Comparison of ENCODE assay signal across 8 cellular contexts in the genomic region with DNA sequence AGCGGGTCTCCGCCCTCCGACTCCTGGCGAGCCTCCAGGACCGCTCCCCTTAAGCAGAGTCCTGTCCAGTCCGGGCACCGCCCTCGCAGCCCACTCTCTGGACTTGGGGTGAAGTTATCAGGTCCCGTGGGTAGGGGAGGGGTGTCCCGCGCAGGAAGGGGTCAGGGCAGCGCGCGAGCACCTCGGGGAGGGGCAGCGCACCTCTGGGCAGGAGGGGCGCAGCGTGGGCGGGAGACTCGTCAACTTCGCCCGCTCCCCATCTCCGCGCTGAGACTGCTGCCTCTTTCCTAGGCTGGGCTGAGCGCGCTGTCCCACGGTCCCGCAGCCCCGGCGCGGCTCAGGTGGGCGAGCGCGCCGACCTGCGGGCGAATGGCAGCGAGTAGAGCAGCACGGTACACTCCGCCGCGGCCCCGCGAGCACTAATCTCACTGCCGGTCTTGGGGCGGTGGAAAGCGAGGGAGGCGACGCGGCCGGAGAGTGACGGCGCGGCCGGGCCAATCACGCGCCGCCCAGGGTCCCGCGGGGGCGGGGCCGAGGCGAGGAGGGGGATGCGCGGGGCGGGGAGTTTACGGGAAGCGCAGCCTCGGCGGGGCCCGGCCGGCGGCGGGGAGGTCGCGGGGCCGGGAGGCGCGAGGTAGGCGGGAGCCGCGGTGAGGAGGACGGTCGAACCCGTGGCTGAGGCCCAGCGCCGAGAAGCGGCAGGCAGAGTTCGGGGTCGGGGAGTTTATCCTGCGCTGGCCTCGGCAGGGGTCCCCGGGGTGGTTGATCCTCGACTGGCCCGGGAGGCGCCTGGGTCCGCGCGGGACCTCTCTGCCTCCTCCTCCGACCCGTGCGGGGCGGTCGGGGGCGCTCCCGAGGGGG. TPM values are rescaled to one million over a fixed set of nuclear protein-coding genes. Genes with fewer than 3 reads are reported as not detected.
A peak's percentile ranks its signal among the peaks of the same experiment; 100 is the strongest.
DNase-seq lines count a peak whose midpoint lies in the region; ATAC-seq and TF ChIP-seq lines count a peak whose summit lies in the region.

A gene (minus strand): TSS at position 421 of the 861 bp plus-strand sequence. CDS start 696 bp downstream, outside the sequence.

- peaks cover 11% of the 10 kb centered on the region for H3K36me3 ChIP-seq in BE2C

- peaks cover 23% of the 10 kb centered on the region for H3K36me3 Mint-ChIP-seq in activated CD8-positive, alpha-beta T cell treated with anti-CD3 and anti-CD28 coated beads for 36 hours (ENCODE audit: low read depth)

- peak; percentile 74 for ATAC-seq in GM19035 (IDR thresholded peaks at IDR 0.05; ENCODE audit: unreplicated experiment)
- ATAC-seq in HG03342 (IDR thresholded peaks at IDR 0.05; ENCODE audit: unreplicated experiment), result peak; percentile 71
- ATAC-seq in activated CD8-positive, alpha-beta T cell treated with anti-CD3 and anti-CD28 coated beads for 36 hours, result peak; percentile 87

- no peaks in the 10 kb centered on the region for H3K27me3 Mint-ChIP-seq in activated CD8-positive, alpha-beta T cell treated with anti-CD3 and anti-CD28 coated beads for 36 hours

- intact Hi-C loops in activated CD8-positive, alpha-beta T cell treated with anti-CD3 and anti-CD28 coated beads for 36 hours (cut with micrococcal nuclease), result loop anchor here (2.0 to 5.0 kb wide), 2 partner anchors 35 to 202 kb away; no protein-coding TSS in a partner anchor

- peaks cover 47% of the 10 kb centered on the region for H3K4me1 Mint-ChIP-seq in activated CD8-positive, alpha-beta T cell treated with anti-CD3 and anti-CD28 coated beads for 36 hours (ENCODE audit: low read depth)

- peak within 1 kb of the TSS; percentile 91 for H3K27ac Mint-ChIP-seq in activated CD8-positive, alpha-beta T cell treated with anti-CD3 and anti-CD28 coated beads for 36 hours

- no peaks in the 10 kb centered on the region for H3K4me1 ChIP-seq in BE2C

- H3K27me3 ChIP-seq in BE2C, result no peaks in the 10 kb centered on the region

- H3K9me3 ChIP-seq in BE2C, result no peaks in the 10 kb centered on the region

- peak within 1 kb of the TSS; percentile 96 for H3K4me3 Mint-ChIP-seq in activated CD8-positive, alpha-beta T cell treated with anti-CD3 and anti-CD28 coated beads for 36 hours

- peak within 1 kb of the TSS; percentile 89 for H3K4me3 ChIP-seq in BE2C (ENCODE audit: low read depth, low read length)

- H3K9me3 Mint-ChIP-seq in activated CD8-positive, alpha-beta T cell treated with anti-CD3 and anti-CD28 coated beads for 36 hours, result no peaks in the 10 kb centered on the region

- POLR2A ChIA-PET in activated CD8-positive, alpha-beta T cell treated with anti-CD3 and anti-CD28 coated beads for 36 hours (lab: Charles Lee), result interaction anchor here (0.6 to 1.9 kb wide), 9 partner anchors 12 to 1756 kb away, joined by 3 to 12 read pairs (median 4); no protein-coding TSS in a partner anchor

- CTCF ChIA-PET in activated CD8-positive, alpha-beta T cell treated with anti-CD3 and anti-CD28 coated beads for 36 hours (lab: Charles Lee), result interaction anchor here (1.0 to 2.0 kb wide), 8 partner anchors 8 to 460 kb away, joined by 3 to 17 read pairs (median 4); no protein-coding TSS in a partner anchor

- 0 out of 2 replicates have a peak, but pooled peaks have one; percentile 8 for TF ChIP-seq CTCF in BE2C (IDR thresholded peaks at IDR 0.05; ENCODE audit: low read depth, low read length)
- no peak for TF ChIP-seq CTCF in activated CD8-positive, alpha-beta T cell treated with anti-CD3 and anti-CD28 coated beads for 36 hours (IDR thresholded peaks at IDR 0.05)

- DNase-seq in BE2C (peak; percentile 93), NCI-H774 (lab: John Stamatoyannopoulos, UW) (peak; percentile 94), ecto neural progenitor cell (ENCODE audit: low spot score) (peak; percentile 93), lung microvascular endothelial cell (ENCODE audit: low read depth in 2 of 2) (peak; percentile 80 to 91)
- DNase-seq in activated CD8-positive, alpha-beta T cell treated with anti-CD3 and anti-CD28 coated beads for 36 hours, result peak; percentile 89
- DNase-seq in stimulated activated CD4-positive, alpha-beta T cell treated with anti-CD3 and anti-CD28 coated beads, TNF-alpha, amount 100 ng/mL, for 48 hours (ENCODE audit: low read depth in 3 of 3), result peak; percentile 78 to 81 (median 78)

RNA-seq across cellular contexts. Expression of the gene that starts here (rescaled TPM):
- 45.3 TPM for polyA plus RNA-seq in BE2C (2012; ENCODE audit: insufficient read depth, insufficient read length, low read depth)
- total RNA-seq in activated CD8-positive, alpha-beta T cell treated with anti-CD3 and anti-CD28 coated beads for 36 hours, result 10 to 100 TPM; 18.5 to 19.4 TPM
- 39.9 and 269 TPM in 2 replicates for total RNA-seq in lung microvascular endothelial cell

Comparison
In these comparisons a context has a peak if more than half of its experiments do, and no peak if none do; other contexts are left out.
1. Peak in every context shown above with its lines: DNase-seq, ATAC-seq and H3K4me3 ChIP-seq.